ENCODE assay signal across 22 cellular contexts in genomic region chr12:93763746-93764147, GRCh38.
DNase-seq lines count a peak whose midpoint lies in the region; ATAC-seq and TF ChIP-seq lines count a peak whose summit lies in the region.
"Had no signal": no experiment of that assay in that cellular context is flagged by ENCODE, and none has a peak within 500 bp of the region (broad histone marks: within the 10 kb centered on the region; RNA-seq: fewer than 3 reads in every experiment).

No MANE protein-coding gene starts in this region.

- no peaks in the 10 kb centered on the region for H3K27me3 Mint-ChIP-seq in CD4-positive, CD25-positive, alpha-beta regulatory T cell
- H3K27me3 Mint-ChIP-seq in activated CD4-positive, alpha-beta T cell treated with anti-CD3 and anti-CD28 coated beads, Interleukin-2, amount 10 ng/mL, durations not matched to agents 24 days and 14 days = no peaks in the 10 kb centered on the region
- H3K27me3 Mint-ChIP-seq: activated CD4-positive, alpha-beta memory T cell treated with anti-CD3 and anti-CD28 coated beads, Interleukin-2, amount 10 ng/mL, durations not matched to agents 7 days and 5 days; activated T-cell treated with anti-CD3 and anti-CD28 coated beads, Interleukin-2, amount 50 U/mL, for 24 hours; stimulated activated memory B cell treated with anti-CD40 and anti-IgM and Interleukin-4, amounts not matched to agents 10 μg/mL and 1 μg/mL and 100 μg/mL, for 72 hours had no signal

- H3K4me1 ChIP-seq in CD4-positive, CD25-positive, alpha-beta regulatory T cell (ENCODE audit: control insufficient read depth, insufficient read depth, low read length, poor library complexity, severe bottlenecking) = peaks cover 17% of the 10 kb centered on the region
- peaks cover 4 to 43% (median 19%) of the 10 kb centered on the region in 3 donors for H3K4me1 ChIP-seq in esophagus squamous epithelium

- no peak for ATAC-seq in CD4-positive, CD25-positive, alpha-beta regulatory T cell (ENCODE audit: low read depth in 2 of 2)
- ATAC-seq in GM19395 (IDR thresholded peaks at IDR 0.05; ENCODE audit: unreplicated experiment) = no peak
- ATAC-seq: activated naive CD4-positive, alpha-beta T cell treated with anti-CD3 and anti-CD28 coated beads, Interleukin-2, amount 50 U/mL, for 72 hours; left lung; right cardiac atrium; stimulated activated memory B cell treated with anti-CD40 and anti-IgM and Interleukin-4, amounts not matched to agents 10 μg/mL and 1 μg/mL and 100 μg/mL, for 72 hours had no signal

- H3K4me3 Mint-ChIP-seq in CD4-positive, CD25-positive, alpha-beta regulatory T cell = no peak overlapping the region
- no peak overlapping the region for H3K4me3 Mint-ChIP-seq in activated CD4-positive, alpha-beta T cell treated with anti-CD3 and anti-CD28 coated beads, Interleukin-2, amount 10 ng/mL, durations not matched to agents 24 days and 14 days
- H3K4me3 Mint-ChIP-seq: activated CD4-positive, alpha-beta memory T cell treated with anti-CD3 and anti-CD28 coated beads, Interleukin-2, amount 10 ng/mL, durations not matched to agents 7 days and 5 days; activated T-cell treated with anti-CD3 and anti-CD28 coated beads, Interleukin-2, amount 50 U/mL, for 24 hours; stimulated activated memory B cell treated with anti-CD40 and anti-IgM and Interleukin-4, amounts not matched to agents 10 μg/mL and 1 μg/mL and 100 μg/mL, for 72 hours had no signal

- H3K9me3 ChIP-seq in CD4-positive, CD25-positive, alpha-beta regulatory T cell (ENCODE audit: control insufficient read depth in 2 of 2, low read length in 2 of 2) = no peaks in the 10 kb centered on the region
- H3K9me3 ChIP-seq in esophagus squamous epithelium = no peaks in the 10 kb centered on the region
- H3K9me3 ChIP-seq: BLaER1 treated with 17β-estradiol and CSF1 and Interleukin-3, amounts not matched to agents 10 nM and 100 nM; left lung; neutrophil; thyroid gland had no signal

- TF ChIP-seq POLR2A in esophagus squamous epithelium (IDR thresholded peaks at IDR 0.05) = no peak

- H3K27ac ChIP-seq in CD4-positive, CD25-positive, alpha-beta regulatory T cell (ENCODE audit: insufficient read depth, low read length, poor library complexity, severe bottlenecking) = no peak overlapping the region
- H3K27ac ChIP-seq in esophagus squamous epithelium = no peak overlapping the region
- H3K27ac ChIP-seq: BLaER1 treated with 17β-estradiol and CSF1 and Interleukin-3, amounts not matched to agents 10 nM and 100 nM; left lung; neutrophil; thyroid gland had no signal

- H3K4me1 Mint-ChIP-seq in CD4-positive, CD25-positive, alpha-beta regulatory T cell = peaks cover 15 to 54% (median 31%) of the 10 kb centered on the region in 4 donors
- peaks cover 41% of the 10 kb centered on the region for H3K4me1 Mint-ChIP-seq in activated CD4-positive, alpha-beta T cell treated with anti-CD3 and anti-CD28 coated beads, Interleukin-2, amount 10 ng/mL, durations not matched to agents 24 days and 14 days

- no peaks in the 10 kb centered on the region for H3K9me3 Mint-ChIP-seq in CD4-positive, CD25-positive, alpha-beta regulatory T cell
- no peaks in the 10 kb centered on the region for H3K9me3 Mint-ChIP-seq in activated CD4-positive, alpha-beta T cell treated with anti-CD3 and anti-CD28 coated beads, Interleukin-2, amount 10 ng/mL, durations not matched to agents 24 days and 14 days
- H3K9me3 Mint-ChIP-seq: activated CD4-positive, alpha-beta memory T cell treated with anti-CD3 and anti-CD28 coated beads, Interleukin-2, amount 10 ng/mL, durations not matched to agents 7 days and 5 days; activated naive CD4-positive, alpha-beta T cell treated with anti-CD3 and anti-CD28 coated beads, Interleukin-2, amount 50 U/mL, for 72 hours; activated T-cell treated with anti-CD3 and anti-CD28 coated beads, Interleukin-2, amount 50 U/mL, for 24 hours; stimulated activated memory B cell treated with anti-CD40 and anti-IgM and Interleukin-4, amounts not matched to agents 10 μg/mL and 1 μg/mL and 100 μg/mL, for 72 hours had no signal

- TF ChIP-seq CTCF in esophagus squamous epithelium (IDR thresholded peaks at IDR 0.05) = peak in 4 of 6 experiments; percentile 11 to 46 (median 18)

- WGBS in esophagus squamous epithelium, 2 donors = 81 to 82% methylated on average over 3 of the region's 3 CpGs

- H3K36me3 Mint-ChIP-seq in CD4-positive, CD25-positive, alpha-beta regulatory T cell = peaks cover 7% of the 10 kb centered on the region
- peaks cover 2% of the 10 kb centered on the region for H3K36me3 Mint-ChIP-seq in activated CD4-positive, alpha-beta T cell treated with anti-CD3 and anti-CD28 coated beads, Interleukin-2, amount 10 ng/mL, durations not matched to agents 24 days and 14 days (ENCODE audit: low read depth)
- H3K36me3 Mint-ChIP-seq: activated naive CD4-positive, alpha-beta T cell treated with anti-CD3 and anti-CD28 coated beads, Interleukin-2, amount 50 U/mL, for 72 hours had no signal

- H3K27ac Mint-ChIP-seq in CD4-positive, CD25-positive, alpha-beta regulatory T cell = peak overlapping the region in 2 of 3 donors; percentile 16 to 34
- no peak overlapping the region for H3K27ac Mint-ChIP-seq in activated CD4-positive, alpha-beta T cell treated with anti-CD3 and anti-CD28 coated beads, Interleukin-2, amount 10 ng/mL, durations not matched to agents 24 days and 14 days
- H3K27ac Mint-ChIP-seq: activated CD4-positive, alpha-beta memory T cell treated with anti-CD3 and anti-CD28 coated beads, Interleukin-2, amount 10 ng/mL, durations not matched to agents 7 days and 5 days; activated naive CD4-positive, alpha-beta T cell treated with anti-CD3 and anti-CD28 coated beads, Interleukin-2, amount 50 U/mL, for 72 hours; activated T-cell treated with anti-CD3 and anti-CD28 coated beads, Interleukin-2, amount 50 U/mL, for 24 hours; stimulated activated memory B cell treated with anti-CD40 and anti-IgM and Interleukin-4, amounts not matched to agents 10 μg/mL and 1 μg/mL and 100 μg/mL, for 72 hours had no signal

- H3K36me3 ChIP-seq in CD4-positive, CD25-positive, alpha-beta regulatory T cell (ENCODE audit: control insufficient read depth, insufficient read depth, low read length) = no peaks in the 10 kb centered on the region
- no peaks in the 10 kb centered on the region for H3K36me3 ChIP-seq in esophagus squamous epithelium
- H3K36me3 ChIP-seq: BLaER1 treated with 17β-estradiol and CSF1 and Interleukin-3, amounts not matched to agents 10 nM and 100 nM; left lung; neutrophil; thyroid gland had no signal

- in situ Hi-C loops in SK-MEL-5 (cut with HindIII; ENCODE audit: low pct_unique_long_range_greater_than_20kb, low sequenced_read_pairs) = no loop called here

- no peaks in the 10 kb centered on the region for H3K27me3 ChIP-seq in CD4-positive, CD25-positive, alpha-beta regulatory T cell (ENCODE audit: control insufficient read depth, insufficient read depth, low read length)
- no peaks in the 10 kb centered on the region for H3K27me3 ChIP-seq in esophagus squamous epithelium
- H3K27me3 ChIP-seq: BLaER1 treated with 17β-estradiol and CSF1 and Interleukin-3, amounts not matched to agents 10 nM and 100 nM; left lung; neutrophil; thyroid gland had no signal

- no peak for DNase-seq in CD4-positive, CD25-positive, alpha-beta regulatory T cell
- peak; percentile 60 for DNase-seq in M059J (ENCODE audit: low read depth)
- DNase-seq in SK-MEL-5 (ENCODE audit: low read depth, low spot score) = peak; percentile 44
- no peak for DNase-seq in esophagus squamous epithelium (lab: John Stamatoyannopoulos, UW)
- DNase-seq in activated CD4-positive, alpha-beta T cell treated with anti-CD3 and anti-CD28 coated beads, Interleukin-2, amount 10 ng/mL, durations not matched to agents 24 days and 14 days = no peak
- no peak for DNase-seq in GOT3 (lab: John Stamatoyannopoulos, UW)
- DNase-seq in activated naive CD4-positive, alpha-beta T cell (lab: John Stamatoyannopoulos, UW) = no peak
- DNase-seq: activated CD4-positive, alpha-beta memory T cell treated with anti-CD3 and anti-CD28 coated beads, Interleukin-2, amount 10 ng/mL, durations not matched to agents 7 days and 5 days; activated T-cell treated with anti-CD3 and anti-CD28 coated beads, Interleukin-2, amount 50 U/mL, for 24 hours; HCEC 1CT; left lung; NCI-H1092; NCI-H2081 treated with DMSO at 0.1 percent for 48 hours; NCI-H526 treated with DMSO at 0.1 percent for 48 hours; right cardiac atrium; T-helper 1 cell; thyroid gland had no signal

- H3K4me3 ChIP-seq in CD4-positive, CD25-positive, alpha-beta regulatory T cell (ENCODE audit: low read depth, low read length) = no peak overlapping the region
- no peak overlapping the region for H3K4me3 ChIP-seq in esophagus squamous epithelium
- H3K4me3 ChIP-seq: BLaER1 treated with 17β-estradiol and CSF1 and Interleukin-3, amounts not matched to agents 10 nM and 100 nM; left lung; thyroid gland had no signal

- intact Hi-C loops in esophagus squamous epithelium (cut with DNase I) = loop anchor here (5.0 kb wide), 1 partner anchor 339 kb away; no protein-coding TSS in a partner anchor
- intact Hi-C loops in activated CD4-positive, alpha-beta T cell treated with anti-CD3 and anti-CD28 coated beads, Interleukin-2, amount 10 ng/mL, durations not matched to agents 24 days and 14 days (cut with micrococcal nuclease) = no loop called here

Comparison
In these comparisons a context has a peak if more than half of its experiments do, and no peak if none do; other contexts are left out.
1. DNase-seq: peak in M059J (single experiment) and SK-MEL-5 (single experiment); none in CD4-positive, CD25-positive, alpha-beta regulatory T cell (0 of 3), esophagus squamous epithelium (single experiment), activated CD4-positive, alpha-beta T cell treated with anti-CD3 and anti-CD28 coated beads, Interleukin-2, amount 10 ng/mL, durations not matched to agents 24 days and 14 days (single experiment), GOT3 (single experiment) and activated naive CD4-positive, alpha-beta T cell (0 of 4).